In the genomic region with DNA sequence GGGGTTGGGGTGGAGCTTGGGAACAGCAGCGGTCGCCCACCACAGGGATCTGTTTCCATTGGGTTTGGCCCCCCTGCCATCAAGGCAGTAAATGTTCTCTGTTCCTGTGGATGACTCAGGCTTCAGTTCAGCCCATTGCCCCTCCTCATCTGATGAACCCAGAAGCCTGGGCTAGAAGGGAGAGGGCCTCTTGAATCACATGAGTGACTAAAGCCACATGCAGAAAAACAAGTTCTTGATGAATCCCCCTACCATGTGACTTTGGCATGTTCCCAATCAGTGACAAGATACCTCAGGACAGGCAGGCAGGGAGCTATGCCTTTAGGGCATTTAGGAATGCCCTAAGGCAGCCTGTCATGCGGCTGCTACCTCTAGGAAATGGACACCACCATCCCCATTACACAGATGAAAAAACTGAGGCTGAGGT, we compare ENCODE assay signal across 8 cellular contexts. TPM values are rescaled to one million over a fixed set of nuclear protein-coding genes. Genes with fewer than 3 reads are reported as not detected.
DNase-seq lines count a peak whose midpoint lies in the region; ATAC-seq lines count a peak whose summit lies in the region.

No MANE protein-coding gene starts in this region.

- no peak overlapping the region for H3K9ac ChIP-seq in HUES48 (ENCODE audit: low read depth, low read length)

- peaks cover 65% of the 10 kb centered on the region for H3K79me2 ChIP-seq in ACC112 (ENCODE audit: control insufficient read depth, insufficient read depth, low read length, unreplicated experiment)

- DNase-seq in dedifferentiated amniotic fluid mesenchymal stem cell (ENCODE audit: extremely low spot score), result peak; percentile 38
- DNase-seq in myocyte (ENCODE audit: low read depth), result peak; percentile 61
- no peak for DNase-seq in stimulated activated CD8-positive, alpha-beta memory T cell treated with anti-CD3 and anti-CD28 coated beads, Interleukin-4, amount 100 ng/mL, for 48 hours

- H3K36me3 ChIP-seq in ACC112 (ENCODE audit: insufficient read depth, low read length), result no peaks in the 10 kb centered on the region
- no peaks in the 10 kb centered on the region for H3K36me3 ChIP-seq in HUES48 (ENCODE audit: control insufficient read depth, insufficient read depth, low read length)

- ATAC-seq in HG03342 (IDR thresholded peaks at IDR 0.05; ENCODE audit: unreplicated experiment) (no peak), GM19023 (IDR thresholded peaks at IDR 0.05; ENCODE audit: unreplicated experiment) (no peak), HG03460 (IDR thresholded peaks at IDR 0.05; ENCODE audit: unreplicated experiment) (no peak)

- H3K4me1 ChIP-seq in ACC112 (ENCODE audit: control insufficient read depth, insufficient read depth, low read length, unreplicated experiment) (peaks cover 34% of the 10 kb centered on the region), HUES48 (ENCODE audit: control insufficient read depth, insufficient read depth, low read length) (peaks cover 37% of the 10 kb centered on the region; the same call in 1 of the 2 replicates)

- H3K27ac ChIP-seq in ACC112 (ENCODE audit: low read depth, low read length) (peak overlapping the region; percentile 78), HUES48 (ENCODE audit: low read depth, low read length) (peak overlapping the region; percentile 47)

- H2AFZ ChIP-seq in ACC112 (ENCODE audit: low read length, unreplicated experiment), result no peak overlapping the region

- H3K9me3 ChIP-seq in HUES48 (ENCODE audit: control insufficient read depth, insufficient read depth, low read length), result no peaks in the 10 kb centered on the region

- H3K4me3 ChIP-seq in ACC112 (ENCODE audit: low read depth, low read length) (peak overlapping the region; percentile 96), HUES48 (ENCODE audit: low read depth, low read length) (no peak overlapping the region)

- H3K27me3 ChIP-seq in ACC112 (ENCODE audit: insufficient read depth, low read length) (no peaks in the 10 kb centered on the region), HUES48 (ENCODE audit: control insufficient read depth, insufficient read depth, low read length) (no peaks in the 10 kb centered on the region)

RNA-seq across cellular contexts. Expression of a gene that starts 2.5 kb away (rescaled TPM):
- total RNA-seq in myocyte, result 19.4 and 28.8 TPM in 2 replicates
- 43.1 TPM for polyA plus RNA-seq in myocyte (2012)
